13 cellular contexts compared by ENCODE assay signal in genomic region chr4:39614487-39615162, GRCh38. TPM values are rescaled to one million over a fixed set of nuclear protein-coding genes. Genes with fewer than 3 reads are reported as not detected.
A peak's percentile ranks its signal among the peaks of the same experiment; 100 is the strongest.
DNase-seq lines count a peak whose midpoint lies in the region; ATAC-seq, FAIRE-seq and TF ChIP-seq lines count a peak whose summit lies in the region.
"Had no signal": no experiment of that assay in that cellular context is flagged by ENCODE, and none has a peak within 500 bp of the region (broad histone marks: within the 10 kb centered on the region; RNA-seq: fewer than 3 reads in every experiment).

No MANE protein-coding gene starts in this region.

- intact Hi-C loops in PC-9 (cut with micrococcal nuclease; ENCODE audit: unreplicated experiment) (loop anchor here (5.0 kb wide), 1 partner anchor 577 kb away; no protein-coding TSS in a partner anchor), left ventricle myocardium inferior (cut with micrococcal nuclease) (no loop called here)

- no peaks in the 10 kb centered on the region for H3K27me3 ChIP-seq in PC-9 (ENCODE audit: insufficient read depth, low read depth)
- H3K27me3 ChIP-seq in fibroblast of lung (ENCODE audit: control insufficient read depth, insufficient read depth, low read length) = no peaks in the 10 kb centered on the region
- H3K27me3 ChIP-seq in small intestine (ENCODE audit: control insufficient read depth in 2 of 2, insufficient read depth in 2 of 2, low read length in 2 of 2) = no peaks in the 10 kb centered on the region
- no peaks in the 10 kb centered on the region for H3K27me3 ChIP-seq in left ventricle myocardium inferior (ENCODE audit: low read depth)
- H3K27me3 ChIP-seq: cardiac muscle cell had no signal

- no peak for ATAC-seq in HG02870 (IDR thresholded peaks at IDR 0.05; ENCODE audit: unreplicated experiment)
- ATAC-seq: activated CD8-positive, alpha-beta memory T cell treated with anti-CD3 and anti-CD28 coated beads, Interleukin-2, amount 10 ng/mL, durations not matched to agents 7 days and 5 days had no signal

- DNase-seq in PC-9 (peak in 1 of 2 experiments; percentile 60), fibroblast of lung (ENCODE audit: low read depth in 2 of 2) (peak; percentile 80 to 93), small intestine (peak; percentile 13), NCI-H748 (lab: John Stamatoyannopoulos, UW; ENCODE audit: unreplicated experiment) (no peak), mucosa of gallbladder (ENCODE audit: low spot score) (no peak), left ventricle myocardium inferior (no peak)
- DNase-seq: activated CD8-positive, alpha-beta memory T cell treated with anti-CD3 and anti-CD28 coated beads, Interleukin-2, amount 10 ng/mL, durations not matched to agents 7 days and 5 days; GF-D8; NCI-H69; T-helper 2 cell had no signal

- no peaks in the 10 kb centered on the region for H4K20me1 ChIP-seq in PC-9 (ENCODE audit: insufficient read depth)
- H4K20me1 ChIP-seq in fibroblast of lung (ENCODE audit: control insufficient read depth, extremely low read depth, insufficient read depth, low read length) = no peaks in the 10 kb centered on the region

- no peak overlapping the region for H3K9ac ChIP-seq in fibroblast of lung (ENCODE audit: insufficient read depth, low read length)

- FAIRE-seq in small intestine (lab: Jason Lieb, UNC) = no peak

- H3K4me3 ChIP-seq in GM08714 (ENCODE audit: low read length) (peak overlapping the region; percentile 7; the same call in 1 of the 2 replicates), PC-9 (no peak overlapping the region), fibroblast of lung (replicated peaks in 1 of 4; ENCODE audit: control extremely low read depth in 1 of 4, insufficient read depth in 1 of 4, low read depth in 3 of 4, low read length in 4 of 4) (no peak overlapping the region), small intestine (ENCODE audit: low read depth in 1 of 2, low read length in 2 of 2) (no peak overlapping the region), left ventricle myocardium inferior (no peak overlapping the region)
- H3K4me3 ChIP-seq: cardiac muscle cell had no signal

- H3K9me2 ChIP-seq in PC-9 (ENCODE audit: insufficient read depth) = no peaks in the 10 kb centered on the region

- H2AFZ ChIP-seq in PC-9 (no peak overlapping the region), fibroblast of lung (ENCODE audit: low read length) (no peak overlapping the region)

- peaks cover 5% of the 10 kb centered on the region for H3K79me2 ChIP-seq in PC-9 (ENCODE audit: low read depth)
- H3K79me2 ChIP-seq in fibroblast of lung (ENCODE audit: control insufficient read depth, insufficient read depth, low read length) = no peaks in the 10 kb centered on the region

- peak overlapping the region; percentile 11; the same call in 1 of the 2 replicates for H3K4me2 ChIP-seq in PC-9
- no peak overlapping the region for H3K4me2 ChIP-seq in fibroblast of lung (ENCODE audit: extremely low read depth, insufficient read depth, low read length)

- H3K27ac ChIP-seq in PC-9 = no peak overlapping the region; the same call in 1 of the 2 replicates
- no peak overlapping the region for H3K27ac ChIP-seq in fibroblast of lung (ENCODE audit: insufficient read depth, low read length)
- H3K27ac ChIP-seq in small intestine (ENCODE audit: low read depth in 1 of 2, low read length in 1 of 2) = no peak overlapping the region
- H3K27ac ChIP-seq in left ventricle myocardium inferior (replicated peaks) = no peak overlapping the region

- H3K36me3 ChIP-seq in PC-9 (ENCODE audit: low read depth) (peaks cover under 1% of the 10 kb centered on the region; the same call in 1 of the 2 replicates), fibroblast of lung (ENCODE audit: control insufficient read depth, insufficient read depth, low read length) (no peaks in the 10 kb centered on the region), small intestine (ENCODE audit: control insufficient read depth in 2 of 2, insufficient read depth in 2 of 2, low read length in 2 of 2) (no peaks in the 10 kb centered on the region), left ventricle myocardium inferior (peaks cover 7% of the 10 kb centered on the region)
- H3K36me3 ChIP-seq: cardiac muscle cell had no signal

- no TSS peak for BruUV-seq in PC-9 (replicated peaks; lab: Mats Ljungman, UMichigan)

- H3F3A ChIP-seq in PC-9 (ENCODE audit: insufficient read depth, low read depth) = peaks cover 23% of the 10 kb centered on the region; the same call in 1 of the 2 replicates

- CTCF ChIA-PET in PC-9 (lab: Charles Lee) = no interaction called here

- WGBS in small intestine, 3 donors = 87 to 95% (median 88%) methylated on average over 3 of the region's 3 CpGs

- TF ChIP-seq CTCF in PC-9 (conservative IDR thresholded peaks at IDR 0.05) = no peak
- no peak for TF ChIP-seq CTCF in fibroblast of lung (conservative IDR thresholded peaks at IDR 0.05 in 1 of 2, IDR thresholded peaks at IDR 0.05 in 1 of 2; ENCODE audit: low read depth in 1 of 2, low read length in 2 of 2)
- TF ChIP-seq CTCF in left ventricle myocardium inferior (IDR thresholded peaks at IDR 0.05; ENCODE audit: borderline replicate concordance) = no peak

- peaks cover 61% of the 10 kb centered on the region for H3K4me1 ChIP-seq in PC-9 (replicated peaks; ENCODE audit: insufficient read depth)
- peaks cover 7% of the 10 kb centered on the region for H3K4me1 ChIP-seq in fibroblast of lung (ENCODE audit: control insufficient read depth, extremely low read depth, insufficient read depth, low read length)
- peaks cover 0 to under 1% of the 10 kb centered on the region in 2 donors for H3K4me1 ChIP-seq in small intestine (ENCODE audit: control insufficient read depth in 2 of 2, insufficient read depth in 1 of 2, low read depth in 1 of 2, low read length in 1 of 2)
- H3K4me1 ChIP-seq in left ventricle myocardium inferior = peaks cover 40% of the 10 kb centered on the region

- H3K9me3 ChIP-seq in PC-9 (ENCODE audit: insufficient read depth, low read depth) (no peaks in the 10 kb centered on the region), fibroblast of lung (ENCODE audit: control insufficient read depth, insufficient read depth, low read depth, low read length) (no peaks in the 10 kb centered on the region), small intestine (ENCODE audit: control insufficient read depth, low read depth) (no peaks in the 10 kb centered on the region), left ventricle myocardium inferior (replicated peaks) (no peaks in the 10 kb centered on the region)

- POLR2A ChIA-PET in PC-9 (lab: Charles Lee; ENCODE audit: unreplicated experiment) = no interaction called here

RNA-seq across cellular contexts. Expression of gene SMIM14, which starts 24.0 kb away (rescaled TPM):
- total RNA-seq in PC-9 (2021) (64.1 and 71.2 TPM in 2 replicates), fibroblast of lung (35.4 and 39.0 TPM in 2 replicates), mucosa of gallbladder (62.3 TPM), left ventricle myocardium inferior (11.4 TPM)
- polyA plus RNA-seq in fibroblast of lung (25.9 and 41.4 TPM in 2 replicates), small intestine (10 to 100 TPM; 22.3 to 39.8 (median 31.3) TPM)
- polyA plus RNA-seq in fibroblast of lung (2012) = 20.6 and 31.7 TPM in 2 replicates
- 16.4 and 61.2 TPM in 2 replicates for polyA minus RNA-seq in fibroblast of lung (ENCODE audit: low replicate concordance)

Comparison
In these comparisons a context has a peak if more than half of its experiments do, and no peak if none do; other contexts are left out.
1. DNase-seq: peak in fibroblast of lung (2 of 2) and small intestine (single experiment); none in NCI-H748 (single experiment), mucosa of gallbladder (single experiment) and left ventricle myocardium inferior (single experiment).